ENCODE assay signal across 1 cellular context in the genomic region with DNA sequence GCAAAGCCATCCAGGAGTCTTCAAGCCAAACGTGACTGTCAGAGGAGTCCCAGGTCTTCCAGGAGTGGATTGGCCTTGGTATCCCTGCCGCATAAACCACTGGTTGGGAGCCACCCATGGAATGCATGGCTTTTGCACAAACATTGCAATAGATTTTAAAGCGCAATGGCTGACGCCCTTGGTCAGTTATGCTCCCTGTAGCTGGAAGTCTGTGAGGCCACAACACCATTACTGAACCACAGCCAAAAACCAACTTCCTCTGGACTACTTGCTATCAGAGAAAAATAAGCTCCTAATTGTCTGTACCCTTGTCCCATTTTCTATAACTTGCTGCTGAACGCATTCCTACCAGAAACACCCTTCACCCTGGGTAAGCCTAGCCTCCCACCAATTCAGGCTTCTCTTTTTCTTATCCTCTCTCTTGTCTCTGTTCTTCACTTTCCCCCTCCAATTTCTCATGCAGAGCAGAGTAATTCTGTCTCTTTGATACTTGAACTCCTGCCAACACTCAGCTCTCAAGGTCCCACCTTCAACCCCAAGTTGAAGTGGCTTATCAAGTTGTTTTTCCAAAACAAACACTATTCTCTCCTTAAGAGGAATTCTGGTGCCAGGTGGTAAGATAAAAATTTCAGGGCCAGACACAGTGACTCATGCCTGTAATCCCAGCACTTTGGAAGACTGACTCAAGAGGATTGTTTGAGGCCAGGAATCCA.
TF ChIP-seq lines count a peak whose summit lies in the region.

No MANE protein-coding gene starts in this region.

TF ChIP-seq in GM23338, 12 proteins besides CTCF, POLR2A, EP300 and RAD21 (continued from another document):
- TF ChIP-seq JUNB (IDR thresholded peaks at IDR 0.05; ENCODE audit: unreplicated experiment): no peak
- TF ChIP-seq, protein P1, sequence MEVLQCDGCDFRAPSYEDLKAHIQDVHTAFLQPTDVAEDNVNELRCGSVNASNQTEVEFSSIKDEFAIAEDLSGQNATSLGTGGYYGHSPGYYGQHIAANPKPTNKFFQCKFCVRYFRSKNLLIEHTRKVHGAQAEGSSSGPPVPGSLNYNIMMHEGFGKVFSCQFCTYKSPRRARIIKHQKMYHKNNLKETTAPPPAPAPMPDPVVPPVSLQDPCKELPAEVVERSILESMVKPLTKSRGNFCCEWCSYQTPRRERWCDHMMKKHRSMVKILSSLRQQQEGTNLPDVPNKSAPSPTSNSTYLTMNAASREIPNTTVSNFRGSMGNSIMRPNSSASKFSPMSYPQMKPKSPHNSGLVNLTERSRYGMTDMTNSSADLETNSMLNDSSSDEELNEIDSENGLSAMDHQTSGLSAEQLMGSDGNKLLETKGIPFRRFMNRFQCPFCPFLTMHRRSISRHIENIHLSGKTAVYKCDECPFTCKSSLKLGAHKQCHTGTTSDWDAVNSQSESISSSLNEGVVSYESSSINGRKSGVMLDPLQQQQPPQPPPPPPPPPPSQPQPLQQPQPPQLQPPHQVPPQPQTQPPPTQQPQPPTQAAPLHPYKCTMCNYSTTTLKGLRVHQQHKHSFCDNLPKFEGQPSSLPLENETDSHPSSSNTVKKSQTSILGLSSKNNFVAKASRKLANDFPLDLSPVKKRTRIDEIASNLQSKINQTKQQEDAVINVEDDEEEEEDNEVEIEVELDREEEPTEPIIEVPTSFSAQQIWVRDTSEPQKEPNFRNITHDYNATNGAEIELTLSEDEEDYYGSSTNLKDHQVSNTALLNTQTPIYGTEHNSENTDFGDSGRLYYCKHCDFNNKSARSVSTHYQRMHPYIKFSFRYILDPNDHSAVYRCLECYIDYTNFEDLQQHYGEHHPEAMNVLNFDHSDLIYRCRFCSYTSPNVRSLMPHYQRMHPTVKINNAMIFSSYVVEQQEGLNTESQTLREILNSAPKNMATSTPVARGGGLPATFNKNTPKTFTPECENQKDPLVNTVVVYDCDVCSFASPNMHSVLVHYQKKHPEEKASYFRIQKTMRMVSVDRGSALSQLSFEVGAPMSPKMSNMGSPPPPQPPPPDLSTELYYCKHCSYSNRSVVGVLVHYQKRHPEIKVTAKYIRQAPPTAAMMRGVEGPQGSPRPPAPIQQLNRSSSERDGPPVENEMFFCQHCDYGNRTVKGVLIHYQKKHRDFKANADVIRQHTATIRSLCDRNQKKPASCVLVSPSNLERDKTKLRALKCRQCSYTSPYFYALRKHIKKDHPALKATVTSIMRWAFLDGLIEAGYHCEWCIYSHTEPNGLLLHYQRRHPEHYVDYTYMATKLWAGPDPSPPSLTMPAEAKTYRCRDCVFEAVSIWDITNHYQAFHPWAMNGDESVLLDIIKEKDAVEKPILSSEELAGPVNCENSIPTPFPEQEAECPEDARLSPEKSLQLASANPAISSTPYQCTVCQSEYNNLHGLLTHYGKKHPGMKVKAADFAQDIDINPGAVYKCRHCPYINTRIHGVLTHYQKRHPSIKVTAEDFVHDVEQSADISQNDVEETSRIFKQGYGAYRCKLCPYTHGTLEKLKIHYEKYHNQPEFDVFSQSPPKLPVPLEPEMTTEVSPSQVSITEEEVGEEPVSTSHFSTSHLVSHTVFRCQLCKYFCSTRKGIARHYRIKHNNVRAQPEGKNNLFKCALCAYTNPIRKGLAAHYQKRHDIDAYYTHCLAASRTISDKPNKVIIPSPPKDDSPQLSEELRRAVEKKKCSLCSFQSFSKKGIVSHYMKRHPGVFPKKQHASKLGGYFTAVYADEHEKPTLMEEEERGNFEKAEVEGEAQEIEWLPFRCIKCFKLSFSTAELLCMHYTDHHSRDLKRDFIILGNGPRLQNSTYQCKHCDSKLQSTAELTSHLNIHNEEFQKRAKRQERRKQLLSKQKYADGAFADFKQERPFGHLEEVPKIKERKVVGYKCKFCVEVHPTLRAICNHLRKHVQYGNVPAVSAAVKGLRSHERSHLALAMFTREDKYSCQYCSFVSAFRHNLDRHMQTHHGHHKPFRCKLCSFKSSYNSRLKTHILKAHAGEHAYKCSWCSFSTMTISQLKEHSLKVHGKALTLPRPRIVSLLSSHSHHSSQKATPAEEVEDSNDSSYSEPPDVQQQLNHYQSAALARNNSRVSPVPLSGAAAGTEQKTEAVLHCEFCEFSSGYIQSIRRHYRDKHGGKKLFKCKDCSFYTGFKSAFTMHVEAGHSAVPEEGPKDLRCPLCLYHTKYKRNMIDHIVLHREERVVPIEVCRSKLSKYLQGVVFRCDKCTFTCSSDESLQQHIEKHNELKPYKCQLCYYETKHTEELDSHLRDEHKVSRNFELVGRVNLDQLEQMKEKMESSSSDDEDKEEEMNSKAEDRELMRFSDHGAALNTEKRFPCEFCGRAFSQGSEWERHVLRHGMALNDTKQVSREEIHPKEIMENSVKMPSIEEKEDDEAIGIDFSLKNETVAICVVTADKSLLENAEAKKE (CRISPR knock-in tag; IDR thresholded peaks at IDR 0.05): no peak
- TF ChIP-seq POLR2AphosphoS5 (IDR thresholded peaks at IDR 0.05; ENCODE audit: low read depth): no peak
